Comparison of ENCODE assay signal across 24 cellular contexts in genomic region chr13:24287748-24288287, GRCh38. TPM values are rescaled to one million over a fixed set of nuclear protein-coding genes. Genes with fewer than 3 reads are reported as not detected.
"Had no signal": no experiment of that assay in that cellular context is flagged by ENCODE, and none has a peak within 500 bp of the region (broad histone marks: within the 10 kb centered on the region; RNA-seq: fewer than 3 reads in every experiment).

No MANE protein-coding gene starts in this region.

- H3K4me2 ChIP-seq: hepatocyte had no signal

- ATAC-seq: activated T-cell treated with anti-CD3 and anti-CD28 coated beads, Interleukin-2, amount 50 U/mL, for 72 hours; esophagus mucosa; natural killer cell; right cardiac atrium; stimulated activated effector memory CD8-positive, alpha-beta T cell treated with anti-CD3 and anti-CD28 coated beads, Interleukin-12 subunit alpha, Interleukin-12 subunit beta, amount 100 ng/mL, for 72 hours; stimulated activated naive CD8-positive, alpha-beta T cell treated with anti-CD3 and anti-CD28 coated beads, Interleukin-15, amount 100 ng/mL, for 72 hours; WTC11 had no signal

- H3K4me3 ChIP-seq: hepatocyte, left ventricle myocardium inferior, skin epidermis, tibial artery had no signal

- H3K27ac Mint-ChIP-seq: activated naive CD4-positive, alpha-beta T cell treated with anti-CD3 and anti-CD28 coated beads for 36 hours; activated T-cell treated with anti-CD3 and anti-CD28 coated beads, Interleukin-2, amount 50 U/mL, for 72 hours; brain; stimulated activated effector memory CD8-positive, alpha-beta T cell treated with anti-CD3 and anti-CD28 coated beads, Interleukin-12 subunit alpha, Interleukin-12 subunit beta, amount 100 ng/mL, for 72 hours; stimulated activated naive CD8-positive, alpha-beta T cell treated with anti-CD3 and anti-CD28 coated beads, Interleukin-15, amount 100 ng/mL, for 72 hours; WTC11 had no signal

- H3K9me3 Mint-ChIP-seq: activated naive CD4-positive, alpha-beta T cell treated with anti-CD3 and anti-CD28 coated beads for 36 hours; activated T-cell treated with anti-CD3 and anti-CD28 coated beads, Interleukin-2, amount 50 U/mL, for 72 hours; brain; natural killer cell; stimulated activated effector memory CD8-positive, alpha-beta T cell treated with anti-CD3 and anti-CD28 coated beads, Interleukin-12 subunit alpha, Interleukin-12 subunit beta, amount 100 ng/mL, for 72 hours; stimulated activated naive CD8-positive, alpha-beta T cell treated with anti-CD3 and anti-CD28 coated beads, Interleukin-15, amount 100 ng/mL, for 72 hours; WTC11 had no signal

- H3K27me3 ChIP-seq: hepatocyte, tibial artery had no signal

- H3K27me3 Mint-ChIP-seq: brain; stimulated activated naive CD8-positive, alpha-beta T cell treated with anti-CD3 and anti-CD28 coated beads, Interleukin-15, amount 100 ng/mL, for 72 hours had no signal

- H3K9me3 ChIP-seq: left ventricle myocardium inferior, tibial artery had no signal

- H3K4me1 Mint-ChIP-seq: WTC11 had no signal

- H3K9ac ChIP-seq: parathyroid adenoma had no signal

- H3K27ac ChIP-seq: hepatocyte, left ventricle myocardium inferior, parathyroid adenoma, skin epidermis, tibial artery had no signal

- H2AFZ ChIP-seq: hepatocyte, parathyroid adenoma had no signal

- DNase-seq: activated CD8-positive, alpha-beta memory T cell treated with anti-CD3 and anti-CD28 coated beads, Interleukin-2, amount 50 U/mL, for 48 hours; activated effector memory CD4-positive, alpha-beta T cell treated with Interleukin-2 at 50 U/mL for 16 hours; activated naive CD4-positive, alpha-beta T cell treated with anti-CD3 and anti-CD28 coated beads for 36 hours; activated T-cell treated with anti-CD3 and anti-CD28 coated beads, Interleukin-2, amount 50 U/mL, for 72 hours; aorta; glutamatergic neuron; left ventricle myocardium inferior; mammary epithelial cell; midbrain; natural killer cell; right cardiac atrium; stimulated activated CD4-positive, alpha-beta T cell treated with anti-CD3 and anti-CD28 coated beads, Interleukin-1b, Interleukin-23, amount 100 ng/mL, for 48 hours; stimulated activated naive CD8-positive, alpha-beta T cell treated with anti-CD3 and anti-CD28 coated beads, Interleukin-15, amount 100 ng/mL, for 72 hours; tibial artery had no signal

- H3K4me3 Mint-ChIP-seq: activated naive CD4-positive, alpha-beta T cell treated with anti-CD3 and anti-CD28 coated beads for 36 hours; activated T-cell treated with anti-CD3 and anti-CD28 coated beads, Interleukin-2, amount 50 U/mL, for 72 hours; brain; natural killer cell; stimulated activated effector memory CD8-positive, alpha-beta T cell treated with anti-CD3 and anti-CD28 coated beads, Interleukin-12 subunit alpha, Interleukin-12 subunit beta, amount 100 ng/mL, for 72 hours; stimulated activated naive CD8-positive, alpha-beta T cell treated with anti-CD3 and anti-CD28 coated beads, Interleukin-15, amount 100 ng/mL, for 72 hours; WTC11 had no signal

- H3K79me2 ChIP-seq: hepatocyte, parathyroid adenoma had no signal

- H3K4me1 ChIP-seq: parathyroid adenoma had no signal

RNA-seq across cellular contexts. Expression of gene C1QTNF9, which starts 21.6 kb away (rescaled TPM):
- total RNA-seq: activated naive CD4-positive, alpha-beta T cell treated with anti-CD3 and anti-CD28 coated beads for 36 hours; chondrocyte; esophagus mucosa; hepatocyte; mammary epithelial cell; pulmonary artery endothelial cell; T-helper 2 cell treated with Interferon-gamma antibody and Interleukin-4, amounts not matched to agents 100 ng/mL and 5 ng/mL, for 36 hours; WTC11 had no signal
- polyA plus RNA-seq: hepatocyte, mammary epithelial cell had no signal
